Comparison of ENCODE assay signal across 17 cellular contexts in genomic region chr2:212745359-212745758, GRCh38.
DNase-seq lines count a peak whose midpoint lies in the region; ATAC-seq and TF ChIP-seq lines count a peak whose summit lies in the region.
"Had no signal": no experiment of that assay in that cellular context is flagged by ENCODE, and none has a peak within 500 bp of the region (broad histone marks: within the 10 kb centered on the region; RNA-seq: fewer than 3 reads in every experiment).

No MANE protein-coding gene starts in this region.

- H3K36me3 Mint-ChIP-seq in CD4-positive, alpha-beta T cell (ENCODE audit: low read depth): no peaks in the 10 kb centered on the region

- CTCF ChIA-PET in CD4-positive, alpha-beta T cell (lab: Charles Lee): no interaction called here

- no peaks in the 10 kb centered on the region for H3K9me3 Mint-ChIP-seq in CD4-positive, alpha-beta T cell

- POLR2A ChIA-PET in CD4-positive, alpha-beta T cell (lab: Charles Lee): no interaction called here

- no peaks in the 10 kb centered on the region for H3K27me3 Mint-ChIP-seq in CD4-positive, alpha-beta T cell

- peak; percentile 91 for ATAC-seq in GM18517 (IDR thresholded peaks at IDR 0.05; ENCODE audit: unreplicated experiment)
- peak; percentile 85 for ATAC-seq in GM19463 (IDR thresholded peaks at IDR 0.05; ENCODE audit: unreplicated experiment)
- peak; percentile 79 for ATAC-seq in HG02678 (IDR thresholded peaks at IDR 0.05; ENCODE audit: unreplicated experiment)
- ATAC-seq in HG03354 (IDR thresholded peaks at IDR 0.05; ENCODE audit: poor library complexity, severe bottlenecking, unreplicated experiment): peak; percentile 87
- ATAC-seq in GM19023 (IDR thresholded peaks at IDR 0.05; ENCODE audit: unreplicated experiment): no peak
- no peak for ATAC-seq in CD4-positive, alpha-beta T cell (ENCODE audit: poor library complexity)
- ATAC-seq: activated T-cell treated with anti-CD3 and anti-CD28 coated beads, Interleukin-2, amount 50 U/mL, for 72 hours; left ventricle myocardium superior had no signal

- H3K27me3 ChIP-seq in CD4-positive, alpha-beta T cell (ENCODE audit: control insufficient read depth, insufficient read depth, low read length): no peaks in the 10 kb centered on the region

- H3K27ac ChIP-seq in CD4-positive, alpha-beta T cell (ENCODE audit: low read depth, low read length): no peak overlapping the region
- H3K27ac ChIP-seq: parathyroid adenoma had no signal

- H3K27ac Mint-ChIP-seq in CD4-positive, alpha-beta T cell: no peak overlapping the region
- H3K27ac Mint-ChIP-seq: activated T-cell treated with anti-CD3 and anti-CD28 coated beads, Interleukin-2, amount 50 U/mL, for 72 hours had no signal

- H3K4me3 Mint-ChIP-seq in CD4-positive, alpha-beta T cell: no peak overlapping the region
- H3K4me3 Mint-ChIP-seq: activated T-cell treated with anti-CD3 and anti-CD28 coated beads, Interleukin-2, amount 50 U/mL, for 72 hours had no signal

- no peak for DNase-seq in activated CD8-positive, alpha-beta memory T cell treated with anti-CD3 and anti-CD28 coated beads, Interleukin-2, amount 50 U/mL, for 4 hours
- DNase-seq in CD4-positive, alpha-beta T cell: no peak
- DNase-seq in NCI-H345 treated with DMSO at 0.1 percent for 48 hours (lab: John Stamatoyannopoulos, UW; ENCODE audit: unreplicated experiment): no peak
- DNase-seq: activated CD4-positive, alpha-beta T cell treated with anti-CD3 and anti-CD28 coated beads, Interleukin-2, amount 50 U/mL, for 1 hour; activated T-cell treated with anti-CD3 and anti-CD28 coated beads, Interleukin-2, amount 50 U/mL, for 72 hours; central memory CD4-positive, alpha-beta T cell; foreskin melanocyte; left ventricle myocardium superior; NCI-H2171; SHP77 treated with DMSO at 0.1 percent for 48 hours; T-helper 9 cell had no signal

- no peaks in the 10 kb centered on the region for H3K4me1 Mint-ChIP-seq in CD4-positive, alpha-beta T cell (ENCODE audit: low read depth)

- H3K9me3 ChIP-seq in CD4-positive, alpha-beta T cell (ENCODE audit: control insufficient read depth, low read length): no peaks in the 10 kb centered on the region

- intact Hi-C loops in CD4-positive, alpha-beta T cell (cut with DNase I, micrococcal nuclease): no loop called here

- no peak for TF ChIP-seq CTCF in CD4-positive, alpha-beta T cell (IDR thresholded peaks at IDR 0.05)

Comparison
In these comparisons a context has a peak if more than half of its experiments do, and no peak if none do; other contexts are left out.
1. ATAC-seq: peak in GM18517 (single experiment), GM19463 (single experiment), HG02678 (single experiment) and HG03354 (single experiment); none in GM19023 (single experiment) and CD4-positive, alpha-beta T cell (single experiment).